ENCODE assay signal across 8 cellular contexts in genomic region chr19:56120371-56121179, GRCh38. TPM values are rescaled to one million over a fixed set of nuclear protein-coding genes. Genes with fewer than 3 reads are reported as not detected.
DNase-seq lines count a peak whose midpoint lies in the region; ATAC-seq and TF ChIP-seq lines count a peak whose summit lies in the region.

No MANE protein-coding gene starts in this region.

- H3K4me3 Mint-ChIP-seq in activated T-helper 17 cell treated with anti-CD3 and anti-CD28 coated beads, Interleukin-2, amount 50 U/mL, for 72 hours: peak overlapping the region; percentile 86
- H3K4me3 Mint-ChIP-seq in neural crest cell: peak overlapping the region; percentile 89

- POLR2A ChIA-PET in Panc1 (lab: Charles Lee): interaction anchor here (0.6 to 0.8 kb wide), 3 partner anchors 8 to 19 kb away, joined by 3 to 7 read pairs (median 6); no protein-coding TSS in a partner anchor

- H3K4me3 ChIP-seq in BLaER1 (peak overlapping the region; percentile 70), Panc1 (ENCODE audit: low read depth in 2 of 2, low read length in 2 of 2) (peak overlapping the region; percentile 75 to 91), stomach (peak overlapping the region; percentile 82 to 96 (median 88))

- no peaks in the 10 kb centered on the region for H3K9me3 Mint-ChIP-seq in activated T-helper 17 cell treated with anti-CD3 and anti-CD28 coated beads, Interleukin-2, amount 50 U/mL, for 72 hours
- no peaks in the 10 kb centered on the region for H3K9me3 Mint-ChIP-seq in neural crest cell

- H3K9me3 ChIP-seq in BLaER1: no peaks in the 10 kb centered on the region
- no peaks in the 10 kb centered on the region for H3K9me3 ChIP-seq in Panc1 (ENCODE audit: control insufficient read depth, insufficient read depth, low read depth, low read length)
- no peaks in the 10 kb centered on the region for H3K9me3 ChIP-seq in stomach

- H4K20me1 ChIP-seq in BLaER1: peaks cover 44% of the 10 kb centered on the region

- TF ChIP-seq CTCF in Panc1 (IDR thresholded peaks at IDR 0.05) (no peak), neural crest cell (conservative IDR thresholded peaks at IDR 0.05) (peak; percentile 32), stomach (IDR thresholded peaks at IDR 0.05) (no peak)

- in situ Hi-C loops in Panc1 (cut with HindIII; ENCODE audit: low pct_unique_long_range_greater_than_20kb, low sequenced_read_pairs): no loop called here

- no peaks in the 10 kb centered on the region for H3K27me3 Mint-ChIP-seq in activated T-helper 17 cell treated with anti-CD3 and anti-CD28 coated beads, Interleukin-2, amount 50 U/mL, for 72 hours
- no peaks in the 10 kb centered on the region for H3K27me3 Mint-ChIP-seq in neural crest cell (ENCODE audit: low read depth)

- peak overlapping the region; percentile 98 for H3K4me2 ChIP-seq in BLaER1

- peaks cover 32% of the 10 kb centered on the region for H3K36me3 ChIP-seq in BLaER1
- H3K36me3 ChIP-seq in Panc1 (ENCODE audit: control insufficient read depth, insufficient read depth, low read length): no peaks in the 10 kb centered on the region
- peaks cover 0 to 12% (median 1%) of the 10 kb centered on the region in 4 donors for H3K36me3 ChIP-seq in stomach

- H3K4me1 Mint-ChIP-seq in activated T-helper 17 cell treated with anti-CD3 and anti-CD28 coated beads, Interleukin-2, amount 50 U/mL, for 72 hours: no peaks in the 10 kb centered on the region
- peaks cover 29% of the 10 kb centered on the region for H3K4me1 Mint-ChIP-seq in neural crest cell

- H3K36me3 Mint-ChIP-seq in activated T-helper 17 cell treated with anti-CD3 and anti-CD28 coated beads, Interleukin-2, amount 50 U/mL, for 72 hours (ENCODE audit: low read depth): peaks cover 13% of the 10 kb centered on the region
- H3K36me3 Mint-ChIP-seq in neural crest cell (ENCODE audit: low read depth): no peaks in the 10 kb centered on the region

- TF ChIP-seq POLR2A in stomach (IDR thresholded peaks at IDR 0.05): no peak

- peak; percentile 24 for ATAC-seq in HG03565 (IDR thresholded peaks at IDR 0.05; ENCODE audit: unreplicated experiment)
- ATAC-seq in Panc1: peak; percentile 79
- peak; percentile 58 for ATAC-seq in activated T-helper 17 cell treated with anti-CD3 and anti-CD28 coated beads, Interleukin-2, amount 50 U/mL, for 72 hours (replicated peaks)

- CTCF ChIA-PET in Panc1 (lab: Charles Lee): interaction anchor here (1.0 to 1.1 kb wide), 2 partner anchors 31 to 132 kb away, joined by 4 to 10 read pairs; no protein-coding TSS in a partner anchor

- H3K27ac ChIP-seq in BLaER1 (peak overlapping the region; percentile 93), Panc1 (ENCODE audit: low read length) (peak overlapping the region; percentile 88), stomach (peak overlapping the region; percentile 92 to 100 (median 97))

- H3K4me1 ChIP-seq in BLaER1 (peaks cover 69% of the 10 kb centered on the region), Panc1 (ENCODE audit: control insufficient read depth, insufficient read depth, low read length) (peaks cover 43% of the 10 kb centered on the region), stomach (peaks cover 41 to 59% (median 56%) of the 10 kb centered on the region in 4 donors)

- peak overlapping the region; percentile 91 for H3K27ac Mint-ChIP-seq in activated T-helper 17 cell treated with anti-CD3 and anti-CD28 coated beads, Interleukin-2, amount 50 U/mL, for 72 hours
- H3K27ac Mint-ChIP-seq in neural crest cell (ENCODE audit: unreplicated experiment): no peak overlapping the region

- intact Hi-C loops in Panc1 (cut with micrococcal nuclease; ENCODE audit: unreplicated experiment) (no loop called here), stomach (cut with DNase I; ENCODE audit: low total_unique reads) (no loop called here)

- H3K27me3 ChIP-seq in BLaER1: no peaks in the 10 kb centered on the region
- no peaks in the 10 kb centered on the region for H3K27me3 ChIP-seq in Panc1 (ENCODE audit: control insufficient read depth, insufficient read depth, low read length)
- H3K27me3 ChIP-seq in stomach: no peaks in the 10 kb centered on the region

- peak overlapping the region; percentile 92 for H3K9ac ChIP-seq in BLaER1

- BruUV-seq in Panc1 (replicated peaks; lab: Mats Ljungman, UMichigan): no TSS peak

- 0 to 1% (median 0%) methylated on average over 26 to 93 of the region's 99 CpGs for WGBS in stomach, 5 donors

- DNase-seq in GM19240 (ENCODE audit: insufficient read length, low spot score): peak; percentile 71
- DNase-seq in Panc1 (ENCODE audit: low read depth, low spot score): no peak
- peak; percentile 51 for DNase-seq in fibroblast of peridontal ligament (ENCODE audit: extremely low read depth)
- peak; percentile 56 for DNase-seq in neural crest cell (ENCODE audit: low read depth, low spot score)
- DNase-seq in stomach: peak; percentile 77

- no peak for TF ChIP-seq EP300 in stomach (IDR thresholded peaks at IDR 0.05)

RNA-seq across cellular contexts. Expression of gene ZNF787, which starts 0.5 kb away (rescaled TPM):
- total RNA-seq in Panc1 (2021; ENCODE audit: unreplicated experiment) (132 TPM), neural crest cell (47.7 and 48.1 TPM in 2 replicates), stomach (10 to 100 TPM in 4 of 5 donors, 1 to 10 TPM in 1; 2.7 to 77.3 (median 30.3) TPM)
- polyA plus RNA-seq in Panc1 (2012; ENCODE audit: insufficient read length): 200 TPM
- 10 to 100 TPM; 27.8 to 33.2 TPM for total RNA-seq in activated T-helper 17 cell treated with anti-CD3 and anti-CD28 coated beads, Interleukin-2, amount 50 U/mL, for 72 hours
- 10 to 100 TPM; 22.4 to 29.6 (median 24.8) TPM for polyA plus RNA-seq in stomach

RNA-seq across cellular contexts. Expression of gene ZNF444, which starts 20.5 kb away (rescaled TPM):
- total RNA-seq in Panc1 (2021; ENCODE audit: unreplicated experiment) (81.5 TPM), neural crest cell (47.5 and 51.5 TPM in 2 replicates), stomach (10 to 100 TPM; 13.4 to 77.0 (median 62.9) TPM)
- 95.0 TPM for polyA plus RNA-seq in Panc1 (2012; ENCODE audit: insufficient read length)
- total RNA-seq in activated T-helper 17 cell treated with anti-CD3 and anti-CD28 coated beads, Interleukin-2, amount 50 U/mL, for 72 hours: 10 to 100 TPM; 22.8 to 29.2 TPM
- 10 to 100 TPM; 31.9 to 44.7 (median 36.5) TPM for polyA plus RNA-seq in stomach

RNA-seq across cellular contexts. Expression of gene GALP, which starts 55.2 kb away (rescaled TPM):
- total RNA-seq in Panc1 (2021; ENCODE audit: unreplicated experiment) (not detected), neural crest cell (0.37 TPM in 1 of 2 replicates, not detected in the other), stomach (not detected)
- not detected for polyA plus RNA-seq in Panc1 (2012; ENCODE audit: insufficient read length)
- total RNA-seq in activated T-helper 17 cell treated with anti-CD3 and anti-CD28 coated beads, Interleukin-2, amount 50 U/mL, for 72 hours: not detected
- not detected for polyA plus RNA-seq in stomach

Comparison
In these comparisons a context has a peak if more than half of its experiments do, and no peak if none do; other contexts are left out.
1. ATAC-seq: peak in every context shown above with its lines; median percentile 79 in Panc1; 58 in activated T-helper 17 cell treated with anti-CD3 and anti-CD28 coated beads, Interleukin-2, amount 50 U/mL, for 72 hours; 24 in HG03565.